In genomic region chr11:68509105-68509504, GRCh38 we compare ENCODE assay signal across 1 cellular context.
TF ChIP-seq lines count a peak whose summit lies in the region.

No MANE protein-coding gene starts in this region.

TF ChIP-seq in SK-N-SH, 30 proteins besides CTCF, POLR2A, EP300 and RAD21 (continued from another document):
- TF ChIP-seq PBX3 (IDR thresholded peaks at IDR 0.05) (peak; percentile 73), JUND (IDR thresholded peaks at IDR 0.05) (0 out of 2 replicates have a peak, but pooled peaks have one; percentile 9)
